ENCODE assay signal across 8 cellular contexts in the genomic region with DNA sequence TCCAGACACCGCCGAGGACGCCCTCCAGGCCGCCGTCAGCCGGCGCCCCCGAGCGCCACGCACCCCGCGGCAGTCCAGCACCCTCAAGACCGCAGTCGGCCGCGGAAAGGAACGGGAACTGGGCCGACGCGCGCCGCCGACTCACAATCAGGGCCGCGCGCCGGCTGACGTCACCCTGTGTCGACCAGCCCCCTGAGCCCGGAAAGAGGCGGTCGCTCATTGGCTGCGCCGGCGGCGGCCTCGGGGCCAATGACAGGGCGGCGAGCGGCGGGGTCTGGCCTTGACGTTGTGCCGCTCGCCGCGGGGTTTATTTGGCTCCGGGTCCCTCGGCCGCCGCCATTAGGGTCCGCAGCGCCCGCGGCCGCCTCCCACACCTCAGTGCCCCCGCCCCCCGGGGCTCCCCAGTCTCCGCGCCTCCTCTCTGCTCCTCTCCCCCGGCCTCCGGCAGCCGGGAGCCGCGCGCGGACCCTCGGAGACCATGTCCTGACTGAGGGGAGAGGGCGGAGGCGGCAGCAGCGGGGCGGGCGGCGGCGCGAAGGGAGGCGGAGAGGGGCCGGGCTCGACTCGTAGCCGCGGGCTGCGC.
A peak's percentile ranks its signal among the peaks of the same experiment; 100 is the strongest.
DNase-seq lines count a peak whose midpoint lies in the region; ATAC-seq and TF ChIP-seq lines count a peak whose summit lies in the region.

No MANE protein-coding gene starts in this region.

- ATAC-seq in GM19023 (IDR thresholded peaks at IDR 0.05; ENCODE audit: unreplicated experiment) (peak; percentile 98), HG03196 (IDR thresholded peaks at IDR 0.05; ENCODE audit: unreplicated experiment) (peak; percentile 96)
- peak; percentile 98 for ATAC-seq in activated CD4-positive, CD25-positive, alpha-beta regulatory T cell treated with anti-CD3 and anti-CD28 coated beads, Interleukin-2, amount 50 U/mL, for 24 hours

- DNase-seq in AG09319 (ENCODE audit: extremely low read depth, low read depth) (peak; percentile 87), NCI-H345 treated with DMSO at 0.1 percent for 48 hours (lab: John Stamatoyannopoulos, UW; ENCODE audit: unreplicated experiment) (peak; percentile 67), cerebellar cortex (ENCODE audit: low spot score) (peak; percentile 93), islet precursor cell (peak; percentile 98)
- peak; percentile 97 for DNase-seq in stimulated activated CD4-positive, alpha-beta T cell treated with anti-CD3 and anti-CD28 coated beads, Interleukin-12 subunit alpha, Interleukin-12 subunit beta, amount 100 ng/mL, for 4 hours

- no peak for TF ChIP-seq CTCF in AG09319 (IDR thresholded peaks at IDR 0.05; ENCODE audit: low read depth, low read length)

Comparison
In these comparisons a context has a peak if more than half of its experiments do, and no peak if none do; other contexts are left out.
1. Peak in every context shown above with its lines: DNase-seq and ATAC-seq.